In genomic region chr21:36976882-36977651, GRCh38 we compare ENCODE assay signal across 8 cellular contexts. TPM values are rescaled to one million over a fixed set of nuclear protein-coding genes. Genes with fewer than 3 reads are reported as not detected.
DNase-seq lines count a peak whose midpoint lies in the region; ATAC-seq and TF ChIP-seq lines count a peak whose summit lies in the region.

No MANE protein-coding gene starts in this region.

- TF ChIP-seq CTCF in LNCaP clone FGC (IDR thresholded peaks at IDR 0.05; ENCODE audit: control insufficient read depth, extremely low read depth, insufficient read depth) (peak; percentile 88), testis (IDR thresholded peaks at IDR 0.05) (peak; percentile 60 to 80 (median 79))

- H3K27ac ChIP-seq in testis: no peak overlapping the region

- DNase-seq in activated CD4-positive, CD25-positive, alpha-beta regulatory T cell (lab: John Stamatoyannopoulos, UW): no peak
- DNase-seq in LNCaP clone FGC (ENCODE audit: low read depth): peak; percentile 76
- DNase-seq in RPMI8226: peak; percentile 83
- peak; percentile 63 for DNase-seq in brain pericyte (ENCODE audit: low read depth, low spot score)
- DNase-seq in left kidney (ENCODE audit: low read depth, low spot score): peak; percentile 90
- DNase-seq in testis: peak; percentile 36

- intact Hi-C loops in testis (cut with DNase I; ENCODE audit: low total_unique reads): no loop called here

- H3K9me3 ChIP-seq in testis: no peaks in the 10 kb centered on the region

- 29 to 33% methylated on average over 8 of the region's 8 CpGs for WGBS in testis, 2 donors

- no peaks in the 10 kb centered on the region for H3K36me3 ChIP-seq in testis (ENCODE audit: low read depth, missing control alignments)

- no peaks in the 10 kb centered on the region for H3K27me3 ChIP-seq in testis

- H3K4me1 ChIP-seq in testis: peaks cover 6% of the 10 kb centered on the region

- peak; percentile 77 to 85 for ATAC-seq in activated CD4-positive, CD25-positive, alpha-beta regulatory T cell treated with anti-CD3 and anti-CD28 coated beads, Interleukin-2, amount 50 U/mL, for 24 hours
- ATAC-seq in GM21529 (IDR thresholded peaks at IDR 0.05; ENCODE audit: unreplicated experiment): peak; percentile 78

- TF ChIP-seq POLR2A in testis (IDR thresholded peaks at IDR 0.05): no peak

- H3K4me3 ChIP-seq in LNCaP clone FGC (ENCODE audit: low read depth, low read length) (no peak overlapping the region), testis (no peak overlapping the region)

RNA-seq across cellular contexts. Expression of gene HLCS, which starts 10.6 kb away (rescaled TPM):
- total RNA-seq in testis: 10 to 100 TPM; 30.1 to 38.1 TPM
- 19.5 TPM for polyA plus RNA-seq in testis (ENCODE audit: insufficient read depth, low read depth, low replicate concordance)

RNA-seq across cellular contexts. Expression of gene RIPPLY3, which starts 29.4 kb away (rescaled TPM):
- under 1 TPM; 0.31 to 0.47 TPM for total RNA-seq in testis
- 0.25 TPM for polyA plus RNA-seq in testis (ENCODE audit: insufficient read depth, low read depth, low replicate concordance)

Comparison
In these comparisons a context has a peak if more than half of its experiments do, and no peak if none do; other contexts are left out.
1. DNase-seq: peak in LNCaP clone FGC (single experiment), RPMI8226 (single experiment), brain pericyte (single experiment), left kidney (single experiment) and testis (single experiment); none in activated CD4-positive, CD25-positive, alpha-beta regulatory T cell (0 of 4).